8 cellular contexts compared by ENCODE assay signal in genomic region chr2:196750977-196751631, GRCh38. TPM values are rescaled to one million over a fixed set of nuclear protein-coding genes. Genes with fewer than 3 reads are reported as not detected.
DNase-seq lines count a peak whose midpoint lies in the region; ATAC-seq and TF ChIP-seq lines count a peak whose summit lies in the region.

No MANE protein-coding gene starts in this region.

- H3K9me3 ChIP-seq in DOHH2 (ENCODE audit: control insufficient read depth, insufficient read depth, low read length) (no peaks in the 10 kb centered on the region), SK-N-SH (no peaks in the 10 kb centered on the region; the same call in 1 of the 2 replicates)

- CTCF ChIA-PET in SK-N-SH (lab: Yijun Ruan, JAX), result interaction anchor here (0.7 to 1.6 kb wide), 21 partner anchors 9 to 560 kb away, joined by 3 to 13 read pairs (median 3); no protein-coding TSS in a partner anchor

- H3K9me2 ChIP-seq in DOHH2 (replicated peaks; ENCODE audit: control insufficient read depth, low read length), result no peaks in the 10 kb centered on the region
- H3K9me2 ChIP-seq in SK-N-SH, result no peaks in the 10 kb centered on the region

- no peaks in the 10 kb centered on the region for H3K79me2 ChIP-seq in DOHH2 (ENCODE audit: control insufficient read depth, low read length)
- H3K79me2 ChIP-seq in SK-N-SH (ENCODE audit: insufficient read depth), result no peaks in the 10 kb centered on the region

- no peaks in the 10 kb centered on the region for H3K36me3 ChIP-seq in DOHH2 (ENCODE audit: control insufficient read depth, low read length)
- peaks cover 0 to 8% of the 10 kb centered on the region in 2 experiments for H3K36me3 ChIP-seq in SK-N-SH (replicated peaks in 1 of 2; ENCODE audit: control insufficient read depth in 1 of 2, insufficient read depth in 2 of 2, low read length in 1 of 2)

- peak; percentile 88 for DNase-seq in HT-29 (ENCODE audit: low spot score)
- peak; percentile 26 for DNase-seq in SK-N-SH
- peak; percentile 61 for DNase-seq in activated naive CD4-positive, alpha-beta T cell treated with anti-CD3 and anti-CD28 coated beads, Interleukin-2, amount 50 U/mL, for 16 hours
- DNase-seq in cardiac septum (ENCODE audit: low spot score), result peak; percentile 78
- DNase-seq in retinal pigment epithelial cell (ENCODE audit: low read depth), result peak; percentile 41
- DNase-seq in NCI-H1930 (lab: John Stamatoyannopoulos, UW), result no peak

- POLR2A ChIA-PET in SK-N-SH (lab: Yijun Ruan, JAX), result no interaction called here

- H3K27ac ChIP-seq in DOHH2 (ENCODE audit: low read depth, low read length), result no peak overlapping the region
- no peak overlapping the region for H3K27ac ChIP-seq in SK-N-SH (ENCODE audit: low read depth in 2 of 2, low read length in 1 of 2)

- intact Hi-C loops in cardiac septum (cut with DNase I), result loop anchor here (10.0 kb wide), 1 partner anchor 456 kb away; no protein-coding TSS in a partner anchor

- peak; percentile 96 for TF ChIP-seq CTCF in DOHH2 (IDR thresholded peaks at IDR 0.05; ENCODE audit: low read depth, low read length, poor library complexity, severe bottlenecking)
- TF ChIP-seq CTCF in SK-N-SH (IDR thresholded peaks at IDR 0.05), result peak; percentile 73
- peak; percentile 97 for TF ChIP-seq CTCF in retinal pigment epithelial cell (conservative IDR thresholded peaks at IDR 0.05; ENCODE audit: low read depth, low read length)

- H3F3A ChIP-seq in DOHH2 (ENCODE audit: control insufficient read depth, insufficient read depth), result no peaks in the 10 kb centered on the region
- no peaks in the 10 kb centered on the region for H3F3A ChIP-seq in SK-N-SH (replicated peaks; ENCODE audit: insufficient read depth)

- peak; percentile 93 for ATAC-seq in GM21381 (IDR thresholded peaks at IDR 0.05; ENCODE audit: unreplicated experiment)

- H3K4me2 ChIP-seq in DOHH2 (ENCODE audit: low read length) (no peak overlapping the region), SK-N-SH (no peak overlapping the region)

- WGBS in SK-N-SH (ENCODE audit: low lambda C conversion rate), result 83% methylated on average over 8 of the region's 8 CpGs

- H3K27me3 ChIP-seq in DOHH2 (ENCODE audit: control insufficient read depth, low read length), result no peaks in the 10 kb centered on the region
- H3K27me3 ChIP-seq in SK-N-SH (ENCODE audit: insufficient read depth), result no peaks in the 10 kb centered on the region

- H3K9ac ChIP-seq in SK-N-SH, result no peak overlapping the region

- TF ChIP-seq EP300 in SK-N-SH (IDR thresholded peaks at IDR 0.05; ENCODE audit: borderline replicate concordance in 1 of 2, low read depth in 1 of 2, low read length in 1 of 2), result no peak

- TF ChIP-seq RAD21 in SK-N-SH (IDR thresholded peaks at IDR 0.05; ENCODE audit: low read length), result peak; percentile 31

- H4K20me1 ChIP-seq in DOHH2 (ENCODE audit: control insufficient read depth, insufficient read depth, low read depth, low read length) (no peaks in the 10 kb centered on the region), SK-N-SH (ENCODE audit: insufficient read depth) (no peaks in the 10 kb centered on the region)

- H3K4me1 ChIP-seq in DOHH2 (ENCODE audit: control insufficient read depth, low read length) (0 out of 2 replicates have a peak, but pooled peaks cover 3% of the 10 kb centered on the region), SK-N-SH (ENCODE audit: control insufficient read depth in 1 of 2, insufficient read depth in 2 of 2, low read depth in 1 of 2, low read length in 1 of 2) (peaks cover 0 to 6% of the 10 kb centered on the region in 2 experiments; a peak in 2 of 4 replicates)

- H2AFZ ChIP-seq in SK-N-SH (ENCODE audit: low read depth), result no peak overlapping the region

- no peak overlapping the region for H3K4me3 ChIP-seq in DOHH2 (ENCODE audit: low read length)
- peak overlapping the region in 1 of 2 experiments; percentile 21; a peak in 1 of 4 replicates for H3K4me3 ChIP-seq in SK-N-SH (ENCODE audit: low read depth in 2 of 2, low read length in 1 of 2)
- no peak overlapping the region for H3K4me3 ChIP-seq in retinal pigment epithelial cell (ENCODE audit: low read length)

TF ChIP-seq in SK-N-SH, 30 proteins besides CTCF, POLR2A, EP300 and RAD21:
- TF ChIP-seq REST (IDR thresholded peaks at IDR 0.05; ENCODE audit: low read depth, low read length) (no peak), SMC3 (IDR thresholded peaks at IDR 0.05; ENCODE audit: low read depth, low read length) (peak; percentile 39)

RNA-seq across cellular contexts. Expression of gene GTF3C3, which starts 48.4 kb away (rescaled TPM):
- total RNA-seq in HT-29 (2014; rRNA removed; shearing (Covaris generic)), result 20.1 and 24.2 TPM in 2 replicates
- polyA plus RNA-seq in SK-N-SH (2012; rRNA removed), result 16.5 and 24.0 TPM in 2 replicates
- polyA plus RNA-seq in SK-N-SH (2012; cell fraction: cytosol; rRNA removed), result 18.6 and 18.7 TPM in 2 replicates
- 21.8 and 51.5 TPM in 2 replicates for polyA plus RNA-seq in SK-N-SH (2012; cell fraction: nucleus; rRNA removed)
- 26.0 TPM for total RNA-seq in cardiac septum

RNA-seq across cellular contexts. Expression of gene C2orf66, which starts 58.1 kb away (rescaled TPM):
- total RNA-seq in HT-29 (2014; rRNA removed; shearing (Covaris generic)), result not detected in 2 replicates
- 0.64 and 0.71 TPM in 2 replicates for polyA plus RNA-seq in SK-N-SH (2012; rRNA removed)
- 0.08 and 0.09 TPM in 2 replicates for polyA plus RNA-seq in SK-N-SH (2012; cell fraction: cytosol; rRNA removed)
- 4.5 and 6.8 TPM in 2 replicates for polyA plus RNA-seq in SK-N-SH (2012; cell fraction: nucleus; rRNA removed)
- total RNA-seq in cardiac septum, result not detected

Comparison
In these comparisons a context has a peak if more than half of its experiments do, and no peak if none do; other contexts are left out.
1. DNase-seq: peak in HT-29 (single experiment), SK-N-SH (single experiment), activated naive CD4-positive, alpha-beta T cell treated with anti-CD3 and anti-CD28 coated beads, Interleukin-2, amount 50 U/mL, for 16 hours (single experiment), cardiac septum (single experiment) and retinal pigment epithelial cell (single experiment); none in NCI-H1930 (0 of 2).
2. Peak in every context shown above with its lines, with median percentiles within 50 percentile points of each other: CTCF ChIP-seq.